Comparison of ENCODE assay signal across 8 cellular contexts in genomic region chr1:116151739-116152576, GRCh38. TPM values are rescaled to one million over a fixed set of nuclear protein-coding genes. Genes with fewer than 3 reads are reported as not detected.
DNase-seq lines count a peak whose midpoint lies in the region; ATAC-seq, FAIRE-seq and TF ChIP-seq lines count a peak whose summit lies in the region.

No MANE protein-coding gene starts in this region.

- FAIRE-seq in frontal cortex (lab: Jason Lieb, UNC) = no peak

- peak; percentile 77 for TF ChIP-seq RAD21 in Ishikawa (IDR thresholded peaks at IDR 0.05; ENCODE audit: low read depth)

- no peaks in the 10 kb centered on the region for H3K36me3 ChIP-seq in neutrophil

- peak; percentile 95 for ATAC-seq in GM21717 (IDR thresholded peaks at IDR 0.05; ENCODE audit: unreplicated experiment)

- TF ChIP-seq EP300 in Ishikawa (IDR thresholded peaks at IDR 0.05; ENCODE audit: borderline replicate concordance) = no peak

- peak; percentile 70 for TF ChIP-seq CTCF in neutrophil (IDR thresholded peaks at IDR 0.05)

- DNase-seq in DMS79 treated with DMSO at 0.1 percent for 48 hours (lab: John Stamatoyannopoulos, UW) (peak; percentile 71), RPMI7951 (ENCODE audit: low read depth) (peak; percentile 79), frontal cortex (ENCODE audit: low spot score in 2 of 2) (peak; percentile 86 to 91), substantia nigra (lab: John Stamatoyannopoulos, UW) (peak in 47 of 49 donors; percentile 14 to 87 (median 62))
- DNase-seq in activated effector memory CD4-positive, alpha-beta T cell treated with anti-CD3 and anti-CD28 coated beads, Interleukin-2, amount 50 U/mL, for 16 hours = peak; percentile 91

- peak overlapping the region; percentile 13 to 19 for H3K4me3 ChIP-seq in neutrophil (ENCODE audit: low read depth in 1 of 2, low read length in 1 of 2)

- H3K27ac ChIP-seq in neutrophil (no peak overlapping the region), substantia nigra (ENCODE audit: low read depth, low read length, poor library complexity, severe bottlenecking) (peak overlapping the region; percentile 87)

- peaks cover 23% of the 10 kb centered on the region for H3K27me3 ChIP-seq in neutrophil

- no peaks in the 10 kb centered on the region for H3K9me3 ChIP-seq in neutrophil

- peaks cover 8% of the 10 kb centered on the region in 2 experiments for H3K4me1 ChIP-seq in neutrophil (ENCODE audit: control insufficient read depth in 1 of 2, insufficient read depth in 1 of 2, low read depth in 1 of 2, low read length in 1 of 2)

TF ChIP-seq in Ishikawa, 13 proteins besides CTCF, POLR2A, EP300 and RAD21:
- TF ChIP-seq MAX (IDR thresholded peaks at IDR 0.05) (0 out of 2 replicates have a peak, but pooled peaks have one; percentile 12), NFIC (IDR thresholded peaks at IDR 0.05) (no peak), EGR1 (IDR thresholded peaks at IDR 0.05) (peak; percentile 95), TEAD4 (IDR thresholded peaks at IDR 0.05) (peak; percentile 40; the same call in 1 of the 2 replicates)

RNA-seq across cellular contexts. Expression of gene MAB21L3, which starts 40.8 kb away (rescaled TPM):
- not detected in 2 replicates for total RNA-seq in RPMI7951 (2014; rRNA removed; shearing (Covaris generic))
- total RNA-seq in frontal cortex = under 0.01 TPM
